In genomic region chr11:3341298-3341697, GRCh38 we compare ENCODE assay signal across 9 cellular contexts. TPM values are rescaled to one million over a fixed set of nuclear protein-coding genes. Genes with fewer than 3 reads are reported as not detected.
A peak's percentile ranks its signal among the peaks of the same experiment; 100 is the strongest.
DNase-seq lines count a peak whose midpoint lies in the region; ATAC-seq and TF ChIP-seq lines count a peak whose summit lies in the region.
"Had no signal": no experiment of that assay in that cellular context is flagged by ENCODE, and none has a peak within 500 bp of the region (broad histone marks: within the 10 kb centered on the region; RNA-seq: fewer than 3 reads in every experiment).

No MANE protein-coding gene starts in this region.

- no peaks in the 10 kb centered on the region for H3K4me1 ChIP-seq in OCI-LY1 (ENCODE audit: insufficient read depth, low read length, severe bottlenecking)

- H3K4me2 ChIP-seq in OCI-LY1 (ENCODE audit: low read length) = no peak overlapping the region

- H3K27ac ChIP-seq in OCI-LY1 (ENCODE audit: low read depth, low read length, poor library complexity, severe bottlenecking) = no peak overlapping the region
- H3K27ac ChIP-seq: epithelial cell of prostate had no signal

- peak; percentile 84 for TF ChIP-seq CTCF in OCI-LY1 (IDR thresholded peaks at IDR 0.05; ENCODE audit: low read length)

- no peaks in the 10 kb centered on the region for H3K79me2 ChIP-seq in OCI-LY1 (ENCODE audit: insufficient read depth, low read length)

- peaks cover 44% of the 10 kb centered on the region for H3K27me3 Mint-ChIP-seq in activated T-cell treated with anti-CD3 and anti-CD28 coated beads, Interleukin-2, amount 50 U/mL, for 72 hours (ENCODE audit: low read depth)

- no peak overlapping the region for H3K27ac Mint-ChIP-seq in activated T-cell treated with anti-CD3 and anti-CD28 coated beads, Interleukin-2, amount 50 U/mL, for 72 hours

- H3K36me3 Mint-ChIP-seq in activated T-cell treated with anti-CD3 and anti-CD28 coated beads, Interleukin-2, amount 50 U/mL, for 72 hours (ENCODE audit: insufficient read depth in 2 of 2) = peaks cover 0 to 2% of the 10 kb centered on the region in 2 donors

- intact Hi-C loops in sciatic nerve (cut with DNase I) = no loop called here

- peak; percentile 11 to 48 for DNase-seq in SHP77 (lab: John Stamatoyannopoulos, UW)
- no peak for DNase-seq in SHP77 treated with DMSO at 0.1 percent for 48 hours (lab: John Stamatoyannopoulos, UW)
- peak; percentile 77 to 79 for DNase-seq in activated T-cell treated with anti-CD3 and anti-CD28 coated beads, Interleukin-2, amount 50 U/mL, for 72 hours
- peak; percentile 11 for DNase-seq in globus pallidus (ENCODE audit: low spot score)
- DNase-seq in sciatic nerve (ENCODE audit: low spot score) = peak; percentile 76
- DNase-seq in occipital lobe (lab: John Stamatoyannopoulos, UW) = no peak

- no peak overlapping the region for H3K4me3 ChIP-seq in OCI-LY1 (ENCODE audit: low read depth, low read length, poor library complexity, severe bottlenecking)

- H3K9me3 Mint-ChIP-seq in activated T-cell treated with anti-CD3 and anti-CD28 coated beads, Interleukin-2, amount 50 U/mL, for 72 hours = no peaks in the 10 kb centered on the region

- H2AFZ ChIP-seq in OCI-LY1 (ENCODE audit: low read length) = no peak overlapping the region

- no peaks in the 10 kb centered on the region for H3K9me2 ChIP-seq in OCI-LY1 (ENCODE audit: low read depth, low read length)

- no peaks in the 10 kb centered on the region for H3K36me3 ChIP-seq in OCI-LY1 (ENCODE audit: insufficient read depth, low read length)

- no peak overlapping the region for H3K9ac ChIP-seq in OCI-LY1 (ENCODE audit: low read length)

- peak; percentile 49 to 51 for ATAC-seq in activated T-cell treated with anti-CD3 and anti-CD28 coated beads, Interleukin-2, amount 50 U/mL, for 72 hours (replicated peaks in 1 of 2)
- no peak for ATAC-seq in sciatic nerve
- ATAC-seq in HG03108 (IDR thresholded peaks at IDR 0.05; ENCODE audit: unreplicated experiment) = no peak

- H3F3A ChIP-seq in OCI-LY1 (ENCODE audit: insufficient read depth, low read length) = no peaks in the 10 kb centered on the region

- H3K27me3 ChIP-seq in OCI-LY1 (ENCODE audit: insufficient read depth, low read length) = no peaks in the 10 kb centered on the region

- H3K9me3 ChIP-seq in OCI-LY1 (ENCODE audit: low read length) = no peaks in the 10 kb centered on the region

- H3K4me3 Mint-ChIP-seq in activated T-cell treated with anti-CD3 and anti-CD28 coated beads, Interleukin-2, amount 50 U/mL, for 72 hours = no peak overlapping the region

- H4K20me1 ChIP-seq in OCI-LY1 (ENCODE audit: insufficient read depth, low read length) = no peaks in the 10 kb centered on the region

- no peaks in the 10 kb centered on the region for H3K4me1 Mint-ChIP-seq in activated T-cell treated with anti-CD3 and anti-CD28 coated beads, Interleukin-2, amount 50 U/mL, for 72 hours (ENCODE audit: low read depth)

RNA-seq across cellular contexts. Expression of gene ZNF195, which starts 37.6 kb away (rescaled TPM):
- 10 to 100 TPM; 30.9 to 38.7 TPM for total RNA-seq in activated T-cell treated with anti-CD3 and anti-CD28 coated beads, Interleukin-2, amount 50 U/mL, for 72 hours
- total RNA-seq in sciatic nerve (21.0 TPM), occipital lobe (59.4 TPM)

Comparison
In these comparisons a context has a peak if more than half of its experiments do, and no peak if none do; other contexts are left out.
1. DNase-seq: peak in SHP77 (2 of 2), activated T-cell treated with anti-CD3 and anti-CD28 coated beads, Interleukin-2, amount 50 U/mL, for 72 hours (2 of 2), globus pallidus (single experiment) and sciatic nerve (single experiment); none in SHP77 treated with DMSO at 0.1 percent for 48 hours (single experiment) and occipital lobe (single experiment).
2. ATAC-seq: peak in activated T-cell treated with anti-CD3 and anti-CD28 coated beads, Interleukin-2, amount 50 U/mL, for 72 hours (2 of 2); none in sciatic nerve (single experiment) and HG03108 (single experiment).